In the genomic region with DNA sequence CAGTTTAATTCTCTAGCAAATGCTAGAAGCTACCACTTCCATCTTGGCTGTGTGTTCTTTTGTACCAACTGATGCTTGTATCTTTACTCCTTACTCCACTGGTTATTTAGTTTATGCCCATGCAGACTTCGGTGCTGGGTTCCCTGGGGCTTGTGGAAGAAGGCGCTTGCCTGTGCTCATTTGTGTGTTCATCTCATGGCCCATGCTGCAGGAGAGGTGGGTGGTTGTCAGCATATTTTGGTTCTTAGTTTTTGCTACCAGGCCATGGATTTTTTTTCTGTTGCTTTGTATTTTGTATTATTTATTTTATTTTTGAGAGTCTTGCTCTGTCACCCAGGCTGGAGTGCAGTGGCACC, we compare ENCODE assay signal across 17 cellular contexts.
"Had no signal": no experiment of that assay in that cellular context is flagged by ENCODE, and none has a peak within 500 bp of the region (broad histone marks: within the 10 kb centered on the region; RNA-seq: fewer than 3 reads in every experiment).

No MANE protein-coding gene starts in this region.

- H3K9me3 Mint-ChIP-seq: activated T-cell treated with anti-CD3 and anti-CD28 coated beads, Interleukin-2, amount 50 U/mL, for 4 hours; nephron; T-helper 1 cell treated with Interleukin-12 subunit alpha and Interleukin-12 subunit beta and Interleukin-4 antibody, amounts not matched to agents 30 μg/mL and 1 μg/mL, for 36 hours had no signal

- H3K36me3 ChIP-seq: heart right ventricle, left lung, thyroid gland, vagina had no signal

- H3K4me3 ChIP-seq: heart right ventricle, left lung, thyroid gland, vagina had no signal

- H3K4me1 Mint-ChIP-seq: nephron had no signal

- H3K9me3 ChIP-seq: heart right ventricle, left lung, thyroid gland, vagina had no signal

- H3K27ac ChIP-seq: left lung, thyroid gland, vagina had no signal

- H3K27me3 Mint-ChIP-seq: activated CD4-positive, alpha-beta T cell treated with anti-CD3 and anti-CD28 coated beads for 36 hours had no signal

- H3K4me3 Mint-ChIP-seq: activated CD4-positive, alpha-beta T cell treated with anti-CD3 and anti-CD28 coated beads for 36 hours; activated T-cell treated with anti-CD3 and anti-CD28 coated beads, Interleukin-2, amount 50 U/mL, for 4 hours; nephron had no signal

- H3K27me3 ChIP-seq: heart right ventricle, left lung, thyroid gland, vagina had no signal

- DNase-seq: activated CD4-positive, alpha-beta T cell treated with anti-CD3 and anti-CD28 coated beads for 36 hours; activated CD8-positive, alpha-beta memory T cell treated with anti-CD3 and anti-CD28 coated beads, Interleukin-2, amount 50 U/mL, for 4 hours; activated effector memory CD4-positive, alpha-beta T cell treated with Interleukin-2 at 50 U/mL for 16 hours; activated naive CD4-positive, alpha-beta T cell treated with anti-CD3 and anti-CD28 coated beads, Interleukin-2, amount 50 U/mL, for 16 hours; activated T-cell treated with anti-CD3 and anti-CD28 coated beads, Interleukin-2, amount 50 U/mL, for 4 hours; foreskin melanocyte; heart right ventricle; mammary epithelial cell; midbrain; stimulated activated CD4-positive, alpha-beta T cell treated with anti-CD3 and anti-CD28 coated beads, Interleukin-12 subunit alpha, Interleukin-12 subunit beta, amount 100 ng/mL, for 4 hours; stimulated activated CD4-positive, alpha-beta T cell treated with anti-CD3 and anti-CD28 coated beads, Interleukin-1b, Interleukin-23, amount 100 ng/mL, for 48 hours; stimulated activated CD8-positive, alpha-beta memory T cell treated with anti-CD3 and anti-CD28 coated beads, Interleukin-4, amount 100 ng/mL, for 48 hours; thyroid gland had no signal

- H3K27ac Mint-ChIP-seq: nephron had no signal
